In genomic region chr17:27473748-27474609, GRCh38 we compare ENCODE assay signal across 8 cellular contexts. TPM values are rescaled to one million over a fixed set of nuclear protein-coding genes. Genes with fewer than 3 reads are reported as not detected.
DNase-seq lines count a peak whose midpoint lies in the region; ATAC-seq and TF ChIP-seq lines count a peak whose summit lies in the region.

No MANE protein-coding gene starts in this region.

- dilution Hi-C loops in mammary epithelial cell (cut with HindIII; ENCODE audit: low sequenced_read_pairs): no loop called here

- no peaks in the 10 kb centered on the region for H3F3A ChIP-seq in neural progenitor cell (ENCODE audit: low read depth)

- peak overlapping the region; percentile 62 for H3K4me3 Mint-ChIP-seq in activated naive CD8-positive, alpha-beta T cell treated with anti-CD3 and anti-CD28 coated beads, Interleukin-2, amount 50 U/mL, for 24 hours
- H3K4me3 Mint-ChIP-seq in neural progenitor cell: no peak overlapping the region

- TF ChIP-seq CTCF in neural progenitor cell (IDR thresholded peaks at IDR 0.05) (no peak), osteoblast (IDR thresholded peaks at IDR 0.05; ENCODE audit: extremely low read depth, low read depth, low read length) (no peak), mammary epithelial cell (conservative IDR thresholded peaks at IDR 0.05 in 1 of 2, IDR thresholded peaks at IDR 0.05 in 1 of 2; ENCODE audit: extremely low read depth in 1 of 2, insufficient read depth in 1 of 2, low read depth in 1 of 2, low read length in 2 of 2) (no peak)

- H3K27me3 Mint-ChIP-seq in activated naive CD8-positive, alpha-beta T cell treated with anti-CD3 and anti-CD28 coated beads, Interleukin-2, amount 50 U/mL, for 24 hours: peaks cover 2% of the 10 kb centered on the region
- H3K27me3 Mint-ChIP-seq in neural progenitor cell (ENCODE audit: insufficient read depth, low read depth): peaks cover 5% of the 10 kb centered on the region

- no peaks in the 10 kb centered on the region for H3K27me3 ChIP-seq in neural progenitor cell
- peaks cover 6% of the 10 kb centered on the region for H3K27me3 ChIP-seq in osteoblast (ENCODE audit: insufficient read depth, low read length)
- H3K27me3 ChIP-seq in mammary epithelial cell (ENCODE audit: insufficient read depth, low read length): peaks cover under 1% of the 10 kb centered on the region

- peaks cover 74% of the 10 kb centered on the region for H3K79me2 ChIP-seq in neural progenitor cell (ENCODE audit: low read depth)
- no peaks in the 10 kb centered on the region for H3K79me2 ChIP-seq in osteoblast (ENCODE audit: insufficient read depth, low read length)
- H3K79me2 ChIP-seq in mammary epithelial cell (ENCODE audit: insufficient read depth, low read length): no peaks in the 10 kb centered on the region

- 63% methylated on average over 7 of the region's 8 CpGs for WGBS in mammary epithelial cell (ENCODE audit: low coverage, missing lambda C conversion rate)

- CTCF ChIA-PET in mammary epithelial cell (lab: Charles Lee; ENCODE audit: low non-redundant PET): no interaction called here

- peaks cover 94% of the 10 kb centered on the region for H3K4me1 Mint-ChIP-seq in activated naive CD8-positive, alpha-beta T cell treated with anti-CD3 and anti-CD28 coated beads, Interleukin-2, amount 50 U/mL, for 24 hours
- peaks cover 29% of the 10 kb centered on the region for H3K4me1 Mint-ChIP-seq in neural progenitor cell

- in situ Hi-C loops in mammary epithelial cell (cut with MboI; ENCODE audit: low sequenced_read_pairs in 2 of 2): no loop called here

- no peak overlapping the region for H3K9ac ChIP-seq in neural progenitor cell
- no peak overlapping the region for H3K9ac ChIP-seq in mammary epithelial cell (ENCODE audit: insufficient read depth, low read length)

- H3K36me3 Mint-ChIP-seq in activated naive CD8-positive, alpha-beta T cell treated with anti-CD3 and anti-CD28 coated beads, Interleukin-2, amount 50 U/mL, for 24 hours (ENCODE audit: low read depth): peaks cover 16% of the 10 kb centered on the region
- no peaks in the 10 kb centered on the region for H3K36me3 Mint-ChIP-seq in neural progenitor cell

- peak; percentile 38 for DNase-seq in T follicular helper cell (ENCODE audit: low read depth)
- DNase-seq in activated naive CD8-positive, alpha-beta T cell treated with anti-CD3 and anti-CD28 coated beads, Interleukin-2, amount 50 U/mL, for 24 hours: peak; percentile 80
- DNase-seq in neural progenitor cell (ENCODE audit: low spot score): no peak
- no peak for DNase-seq in osteoblast (ENCODE audit: insufficient read length, low spot score, missing footprints)
- no peak for DNase-seq in mammary epithelial cell

- BruUV-seq in mammary epithelial cell (replicated peaks; lab: Mats Ljungman, UMichigan): no TSS peak

- H2AFZ ChIP-seq in neural progenitor cell (replicated peaks): no peak overlapping the region
- H2AFZ ChIP-seq in osteoblast (ENCODE audit: low read length): no peak overlapping the region
- H2AFZ ChIP-seq in mammary epithelial cell (ENCODE audit: low read depth, low read length): no peak overlapping the region

- H3K36me3 ChIP-seq in neural progenitor cell: no peaks in the 10 kb centered on the region
- H3K36me3 ChIP-seq in osteoblast (ENCODE audit: insufficient read depth, low read length): no peaks in the 10 kb centered on the region
- no peaks in the 10 kb centered on the region for H3K36me3 ChIP-seq in mammary epithelial cell (ENCODE audit: insufficient read depth, low read length)

- intact Hi-C loops in mammary epithelial cell (cut with micrococcal nuclease): no loop called here

- peak overlapping the region; percentile 20 for H3K4me2 ChIP-seq in neural progenitor cell
- H3K4me2 ChIP-seq in osteoblast (ENCODE audit: insufficient read depth, low read length): no peak overlapping the region
- H3K4me2 ChIP-seq in mammary epithelial cell (ENCODE audit: insufficient read depth, low read depth, low read length): no peak overlapping the region

- H3K4me3 ChIP-seq in neural progenitor cell: no peak overlapping the region
- no peak overlapping the region for H3K4me3 ChIP-seq in osteoblast (ENCODE audit: insufficient read depth, low read length)
- H3K4me3 ChIP-seq in mammary epithelial cell (replicated peaks in 1 of 3; ENCODE audit: insufficient read depth in 1 of 3, low read depth in 2 of 3, low read length in 3 of 3): no peak overlapping the region

- ATAC-seq in GM18508 (IDR thresholded peaks at IDR 0.05; ENCODE audit: insufficient read depth, unreplicated experiment) (peak; percentile 25), HG02970 (IDR thresholded peaks at IDR 0.05; ENCODE audit: low FRiP score, unreplicated experiment) (peak; percentile 34), esophagus mucosa (no peak)
- ATAC-seq in activated naive CD8-positive, alpha-beta T cell treated with anti-CD3 and anti-CD28 coated beads, Interleukin-2, amount 50 U/mL, for 24 hours: peak; percentile 16

- H3K27ac ChIP-seq in neural progenitor cell: no peak overlapping the region
- H3K27ac ChIP-seq in osteoblast (ENCODE audit: low read depth, low read length): no peak overlapping the region
- no peak overlapping the region for H3K27ac ChIP-seq in mammary epithelial cell (ENCODE audit: insufficient read depth, low read depth, low read length)

- H3K9me3 Mint-ChIP-seq in activated naive CD8-positive, alpha-beta T cell treated with anti-CD3 and anti-CD28 coated beads, Interleukin-2, amount 50 U/mL, for 24 hours: no peaks in the 10 kb centered on the region
- H3K9me3 Mint-ChIP-seq in neural progenitor cell: no peaks in the 10 kb centered on the region

- peaks cover 40% of the 10 kb centered on the region for H4K20me1 ChIP-seq in neural progenitor cell (ENCODE audit: low read depth)
- peaks cover 12% of the 10 kb centered on the region for H4K20me1 ChIP-seq in osteoblast (ENCODE audit: insufficient read depth, low read length)
- H4K20me1 ChIP-seq in mammary epithelial cell (ENCODE audit: insufficient read depth, low read length): no peaks in the 10 kb centered on the region

- H3K27ac Mint-ChIP-seq in activated naive CD8-positive, alpha-beta T cell treated with anti-CD3 and anti-CD28 coated beads, Interleukin-2, amount 50 U/mL, for 24 hours: peak overlapping the region; percentile 99
- no peak overlapping the region for H3K27ac Mint-ChIP-seq in neural progenitor cell

- H3K9me3 ChIP-seq in neural progenitor cell (ENCODE audit: low read depth) (no peaks in the 10 kb centered on the region), osteoblast (ENCODE audit: low read depth, low read length) (no peaks in the 10 kb centered on the region), mammary epithelial cell (replicated peaks; ENCODE audit: insufficient read depth, low read length) (no peaks in the 10 kb centered on the region)

- H3K4me1 ChIP-seq in neural progenitor cell (peaks cover 14% of the 10 kb centered on the region), osteoblast (ENCODE audit: insufficient read depth, low read length) (peaks cover 6% of the 10 kb centered on the region), mammary epithelial cell (ENCODE audit: insufficient read depth, low read length) (peaks cover 22% of the 10 kb centered on the region)

RNA-seq across cellular contexts. Expression of gene KSR1, which starts 17.7 kb away (rescaled TPM):
- total RNA-seq in neural progenitor cell (ENCODE audit: low replicate concordance) (16.4 and 19.2 TPM in 2 replicates), osteoblast (6.2 and 6.5 TPM in 2 replicates), esophagus mucosa (31.0 TPM), mammary epithelial cell (1 to 10 TPM; 1.6 to 1.7 TPM)
- polyA plus RNA-seq in mammary epithelial cell: 0.78 TPM
- 6.8 TPM for polyA minus RNA-seq in mammary epithelial cell

Comparison
In these comparisons a context has a peak if more than half of its experiments do, and no peak if none do; other contexts are left out.
1. DNase-seq: peak in T follicular helper cell (single experiment) and activated naive CD8-positive, alpha-beta T cell treated with anti-CD3 and anti-CD28 coated beads, Interleukin-2, amount 50 U/mL, for 24 hours (single experiment); none in neural progenitor cell (single experiment), osteoblast (single experiment) and mammary epithelial cell (single experiment).